Comparison of ENCODE assay signal across 16 cellular contexts in genomic region chr1:41566274-41566885, GRCh38.
"Had no signal": no experiment of that assay in that cellular context is flagged by ENCODE, and none has a peak within 500 bp of the region (broad histone marks: within the 10 kb centered on the region; RNA-seq: fewer than 3 reads in every experiment).

No MANE protein-coding gene starts in this region.

- H3K9ac ChIP-seq: SK-N-SH had no signal

- H3K9me3 ChIP-seq: gastrocnemius medialis, left lung, ovary, sigmoid colon, SK-N-SH, spleen, thyroid gland had no signal

- H3K27me3 ChIP-seq: gastrocnemius medialis, left lung, ovary, sigmoid colon, spleen, thyroid gland had no signal

- H3K27me3 Mint-ChIP-seq: activated CD4-positive, alpha-beta memory T cell treated with anti-CD3 and anti-CD28 coated beads, Interleukin-2, amount 10 ng/mL, durations not matched to agents 7 days and 5 days; naive thymus-derived CD4-positive, alpha-beta T cell; T-cell had no signal

- H3K4me3 Mint-ChIP-seq: activated CD4-positive, alpha-beta memory T cell treated with anti-CD3 and anti-CD28 coated beads, Interleukin-2, amount 10 ng/mL, durations not matched to agents 7 days and 5 days; naive thymus-derived CD4-positive, alpha-beta T cell; T-cell had no signal

- H3K36me3 ChIP-seq: gastrocnemius medialis, ovary, sigmoid colon, thyroid gland had no signal

- H3K27ac Mint-ChIP-seq: activated CD4-positive, alpha-beta memory T cell treated with anti-CD3 and anti-CD28 coated beads, Interleukin-2, amount 10 ng/mL, durations not matched to agents 7 days and 5 days; T-cell had no signal

- H3K9me3 Mint-ChIP-seq: activated CD4-positive, alpha-beta memory T cell treated with anti-CD3 and anti-CD28 coated beads, Interleukin-2, amount 10 ng/mL, durations not matched to agents 7 days and 5 days; T-cell had no signal

- H3K4me3 ChIP-seq: gastrocnemius medialis, left lung, ovary, sigmoid colon, spleen, thyroid gland had no signal

- H3K4me1 ChIP-seq: gastrocnemius medialis, left lung, sigmoid colon, spleen, thyroid gland had no signal

- DNase-seq: activated CD4-positive, alpha-beta memory T cell treated with anti-CD3 and anti-CD28 coated beads, Interleukin-2, amount 10 ng/mL, durations not matched to agents 7 days and 5 days; activated gamma-delta T cell; erythroblast; gastrocnemius medialis; left lung; mammary epithelial cell; SHP77; sigmoid colon; SK-N-SH; spleen; stimulated activated CD4-positive, alpha-beta T cell treated with anti-CD3 and anti-CD28 coated beads, Interleukin-1b, Interleukin-23, amount 100 ng/mL, for 48 hours; T-cell; T-helper 9 cell; thyroid gland had no signal

- H3K4me2 ChIP-seq: SK-N-SH had no signal

- H3K27ac ChIP-seq: gastrocnemius medialis, left lung, ovary, sigmoid colon, spleen, thyroid gland had no signal

- ATAC-seq: gastrocnemius medialis; left lung; naive thymus-derived CD4-positive, alpha-beta T cell; T-cell had no signal
